Comparison of ENCODE assay signal across 8 cellular contexts in the genomic region with DNA sequence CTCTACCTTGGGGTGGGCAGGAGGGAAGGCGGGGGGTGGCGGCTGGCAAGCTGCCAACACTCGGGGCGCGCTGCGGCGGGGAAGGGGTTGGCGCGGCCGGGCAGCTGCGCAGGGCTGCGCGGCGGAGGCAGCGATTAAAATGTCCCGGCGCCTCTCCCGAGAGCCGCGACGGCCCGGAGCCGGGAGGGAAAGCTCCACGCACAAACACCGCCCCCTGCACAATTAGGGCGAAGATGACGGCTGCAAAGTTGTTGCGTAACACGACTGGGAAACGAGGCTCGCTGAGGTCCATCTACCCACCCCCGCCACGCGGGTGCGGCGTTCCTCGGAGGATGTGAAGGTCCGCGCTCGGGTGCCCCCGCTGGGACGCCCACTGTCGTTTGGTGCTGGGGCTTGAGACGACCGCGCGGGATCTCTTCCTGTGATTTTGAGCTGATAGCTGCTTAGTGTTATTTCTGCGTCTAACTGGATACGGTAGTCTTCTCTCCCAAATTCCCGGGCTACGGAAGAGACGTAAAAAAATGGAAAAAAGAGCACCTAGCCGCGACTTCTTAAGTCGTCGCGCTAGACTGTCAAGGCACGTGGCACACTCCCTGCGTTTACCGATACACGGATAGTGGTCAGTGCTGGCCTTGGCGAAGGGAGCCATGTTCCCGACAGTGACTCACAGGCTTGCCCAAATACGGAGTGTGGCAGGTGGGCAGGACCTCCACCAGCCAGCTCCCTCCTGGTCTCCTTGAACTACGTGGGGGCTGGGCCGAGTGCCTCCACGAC. TPM values are rescaled to one million over a fixed set of nuclear protein-coding genes. Genes with fewer than 3 reads are reported as not detected.
DNase-seq lines count a peak whose midpoint lies in the region; ATAC-seq and TF ChIP-seq lines count a peak whose summit lies in the region.

No MANE protein-coding gene starts in this region.

- H3K36me3 ChIP-seq in DND-41 (ENCODE audit: insufficient read depth, low read length) (no peaks in the 10 kb centered on the region), HAP-1 (replicated peaks) (no peaks in the 10 kb centered on the region), mesendoderm (ENCODE audit: control insufficient read depth, insufficient read depth, low read length) (no peaks in the 10 kb centered on the region)

- no peak overlapping the region for H4K5ac ChIP-seq in mesendoderm (ENCODE audit: low read length)

- peaks cover 25% of the 10 kb centered on the region for H3K4me1 ChIP-seq in DND-41 (ENCODE audit: insufficient read depth, low read length)
- H3K4me1 ChIP-seq in HAP-1 = no peaks in the 10 kb centered on the region; the same call in 1 of the 2 replicates
- H3K4me1 ChIP-seq in mesendoderm (ENCODE audit: control insufficient read depth, low read depth, low read length) = peaks cover 11% of the 10 kb centered on the region

- peak overlapping the region; percentile 89 for H3K4me3 Mint-ChIP-seq in endothelial cell (ENCODE audit: unreplicated experiment)

- H3K9me3 ChIP-seq in DND-41 (ENCODE audit: insufficient read depth, low read length, severe bottlenecking) (no peaks in the 10 kb centered on the region), HAP-1 (no peaks in the 10 kb centered on the region)

- peaks cover 22% of the 10 kb centered on the region for H3K4me1 Mint-ChIP-seq in endothelial cell (ENCODE audit: unreplicated experiment)

- no peak; the same call in 2 of the 3 replicates for ATAC-seq in DND-41 (ENCODE audit: insufficient read depth, low read depth)

- peak; percentile 51 for DNase-seq in DND-41
- DNase-seq in HAP-1 (ENCODE audit: low spot score in 2 of 2) = peak; percentile 6 to 68
- peak; percentile 5 for DNase-seq in NCI-H510A (lab: John Stamatoyannopoulos, UW)
- peak; percentile 70 for DNase-seq in activated CD8-positive, alpha-beta memory T cell treated with anti-CD3 and anti-CD28 coated beads, Interleukin-2, amount 50 U/mL, for 4 hours
- peak; percentile 48 for DNase-seq in endothelial cell (ENCODE audit: low spot score)
- peak; percentile 63 for DNase-seq in mesendoderm
- peak; percentile 56 to 75 for DNase-seq in stimulated activated CD8-positive, alpha-beta memory T cell treated with anti-CD3 and anti-CD28 coated beads, Interleukin-15, amount 100 ng/mL, for 48 hours (ENCODE audit: low read depth in 2 of 2)
- DNase-seq in NCI-H187 treated with DMSO at 0.1 percent for 48 hours (lab: John Stamatoyannopoulos, UW) = no peak

- H2AK5ac ChIP-seq in mesendoderm (ENCODE audit: low read length) = no peak overlapping the region

- H3K23ac ChIP-seq in mesendoderm (ENCODE audit: low read length) = peak overlapping the region; percentile 37

- peak overlapping the region; percentile 96 for H3K56ac ChIP-seq in mesendoderm (ENCODE audit: low read length)

- H3K27me3 ChIP-seq in DND-41 (ENCODE audit: insufficient read depth, low read length, poor library complexity) (peaks cover 24% of the 10 kb centered on the region), HAP-1 (ENCODE audit: low read depth) (peaks cover 15% of the 10 kb centered on the region; the same call in 1 of the 2 replicates), mesendoderm (ENCODE audit: insufficient read depth, low read length, poor library complexity) (no peaks in the 10 kb centered on the region)

- H3K27ac Mint-ChIP-seq in endothelial cell (ENCODE audit: unreplicated experiment) = peak overlapping the region; percentile 61

- TF ChIP-seq CTCF in DND-41 (IDR thresholded peaks at IDR 0.05; ENCODE audit: borderline replicate concordance, extremely low read depth, low read length, poor library complexity, severe bottlenecking) = no peak
- TF ChIP-seq CTCF in endothelial cell (IDR thresholded peaks at IDR 0.05; ENCODE audit: unreplicated experiment) = no peak

- H3K79me2 ChIP-seq in DND-41 (ENCODE audit: insufficient read depth, low read length) = peaks cover 17% of the 10 kb centered on the region
- H3K79me2 ChIP-seq in mesendoderm (ENCODE audit: control insufficient read depth, insufficient read depth, low read length) = peaks cover 14% of the 10 kb centered on the region

- no peak overlapping the region for H2BK120ac ChIP-seq in mesendoderm (ENCODE audit: low read depth, low read length)

- peaks cover 9% of the 10 kb centered on the region for H3K36me3 Mint-ChIP-seq in endothelial cell (ENCODE audit: low read depth, unreplicated experiment)

- H3K27ac ChIP-seq in DND-41 (ENCODE audit: low read length) = no peak overlapping the region
- no peak overlapping the region for H3K27ac ChIP-seq in mesendoderm (ENCODE audit: low read depth, low read length)

- H3K4me2 ChIP-seq in DND-41 (ENCODE audit: insufficient read depth, low read length) (peak overlapping the region; percentile 88), mesendoderm (ENCODE audit: low read length) (peak overlapping the region; percentile 73)

- H3K9me3 Mint-ChIP-seq in endothelial cell (ENCODE audit: unreplicated experiment) = no peaks in the 10 kb centered on the region

- H2AFZ ChIP-seq in DND-41 (ENCODE audit: low read depth, low read length) = peak overlapping the region; percentile 72

- H2BK15ac ChIP-seq in mesendoderm (replicated peaks; ENCODE audit: low read depth) = no peak overlapping the region

- H3K9ac ChIP-seq in DND-41 (ENCODE audit: low read depth, low read length) (peak overlapping the region; percentile 59), mesendoderm (ENCODE audit: low read length) (peak overlapping the region; percentile 82)

- H3K4ac ChIP-seq in mesendoderm (ENCODE audit: low read depth, low read length) = peak overlapping the region; percentile 49

- peaks cover 12% of the 10 kb centered on the region for H3K79me1 ChIP-seq in mesendoderm (ENCODE audit: low read length)

- no CpG with 5 or more reads among the region's 67 CpGs for WGBS in mesendoderm (ENCODE audit: extremely low coverage, insufficient coverage, low lambda C conversion rate)

- H4K20me1 ChIP-seq in DND-41 (ENCODE audit: insufficient read depth, low read length) = peaks cover 11% of the 10 kb centered on the region; the same call in 1 of the 2 replicates

- no peak overlapping the region for H2BK5ac ChIP-seq in mesendoderm (ENCODE audit: low read length)

- H3K4me3 ChIP-seq in DND-41 (ENCODE audit: low read depth in 1 of 2, low read length in 2 of 2) (peak overlapping the region; percentile 42 to 74; a peak in 3 of 4 replicates), HAP-1 (peak overlapping the region; percentile 65), mesendoderm (ENCODE audit: low read length) (peak overlapping the region; percentile 65)

- in situ Hi-C loops in HAP-1 (cut with MboI; ENCODE audit: low sequenced_read_pairs) = loop anchor here (10.0 to 25.0 kb wide), 2 partner anchors 260 to 512 kb away; no protein-coding TSS in a partner anchor

- peak overlapping the region; percentile 29 for H3K18ac ChIP-seq in mesendoderm (ENCODE audit: low read length)

- H4K8ac ChIP-seq in mesendoderm (ENCODE audit: low read depth, low read length) = no peak overlapping the region

- peaks cover 15% of the 10 kb centered on the region for H3K27me3 Mint-ChIP-seq in endothelial cell (ENCODE audit: unreplicated experiment)

RNA-seq across cellular contexts. Expression of a gene that starts 1.0 kb away (rescaled TPM):
- total RNA-seq in endothelial cell (ENCODE audit: unreplicated experiment) = 9.6 TPM
- 10.4 TPM for polyA plus RNA-seq in mesendoderm (2013, experiment 1 of 2)
- polyA plus RNA-seq in mesendoderm (2013, experiment 2 of 2) = 11.0 TPM
